ENCODE assay signal across 13 cellular contexts in the genomic region with DNA sequence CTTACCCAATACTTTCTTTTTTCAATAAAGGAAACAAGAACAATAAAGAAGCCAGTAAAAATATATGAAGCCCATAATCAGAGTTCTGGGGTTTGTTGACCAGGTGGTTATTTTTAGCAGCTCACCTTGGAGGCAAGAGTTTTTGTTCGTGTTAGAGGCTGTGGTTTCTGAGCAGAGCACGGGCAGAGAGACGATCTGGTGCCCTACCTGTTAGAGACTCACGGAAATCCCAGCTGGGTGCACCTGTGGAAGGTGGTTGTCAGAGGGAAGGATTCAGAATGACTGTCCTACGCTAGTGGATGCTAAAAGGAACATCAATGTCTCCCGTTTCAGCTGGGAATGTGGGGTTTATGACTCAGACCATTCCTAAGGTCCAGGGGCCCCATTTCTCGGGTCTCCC.
A peak's percentile ranks its signal among the peaks of the same experiment; 100 is the strongest.
DNase-seq lines count a peak whose midpoint lies in the region; ATAC-seq, FAIRE-seq and TF ChIP-seq lines count a peak whose summit lies in the region.
"Had no signal": no experiment of that assay in that cellular context is flagged by ENCODE, and none has a peak within 500 bp of the region (broad histone marks: within the 10 kb centered on the region; RNA-seq: fewer than 3 reads in every experiment).

No MANE protein-coding gene starts in this region.

- TF ChIP-seq RAD21 in A549 (conservative IDR thresholded peaks at IDR 0.05 in 1 of 2, IDR thresholded peaks at IDR 0.05 in 1 of 2) = no peak

- H3K9me3 Mint-ChIP-seq in activated T-cell treated with anti-CD3 and anti-CD28 coated beads, Interleukin-2, amount 50 U/mL, for 72 hours = no peaks in the 10 kb centered on the region

- CTCF ChIA-PET in A549 (lab: Yijun Ruan, JAX) = interaction anchor here (0.9 to 2.5 kb wide), 2 partner anchors 86 to 156 kb away, joined by 3 to 9 read pairs; no protein-coding TSS in a partner anchor

- no peak overlapping the region for H3K9ac ChIP-seq in muscle layer of colon (ENCODE audit: low read length)

- H3K9me3 ChIP-seq in A549 (no peaks in the 10 kb centered on the region), muscle layer of colon (ENCODE audit: low read length) (no peaks in the 10 kb centered on the region)
- H3K9me3 ChIP-seq: testis had no signal

- TF ChIP-seq POLR2A in A549 (IDR thresholded peaks at IDR 0.05; ENCODE audit: low read length) = no peak

- H3K27me3 ChIP-seq in brain microvascular endothelial cell (replicated peaks) = no peaks in the 10 kb centered on the region
- no peaks in the 10 kb centered on the region for H3K27me3 ChIP-seq in muscle layer of colon (ENCODE audit: control insufficient read depth in 1 of 2, insufficient read depth in 2 of 2, low read length in 2 of 2)
- H3K27me3 ChIP-seq: testis had no signal

- POLR2A ChIA-PET in A549 (lab: Yijun Ruan, JAX) = no interaction called here

- H3K4me3 ChIP-seq in A549 = no peak overlapping the region
- no peak overlapping the region for H3K4me3 ChIP-seq in brain microvascular endothelial cell (ENCODE audit: low read depth, low read length)
- no peak overlapping the region for H3K4me3 ChIP-seq in muscle layer of colon (ENCODE audit: low read depth in 1 of 2, low read length in 2 of 2)
- H3K4me3 ChIP-seq: testis had no signal

- WGBS in A549 (ENCODE audit: missing lambda C conversion rate) = 78% methylated on average over 7 of the region's 7 CpGs

- H3K36me3 Mint-ChIP-seq in activated T-cell treated with anti-CD3 and anti-CD28 coated beads, Interleukin-2, amount 50 U/mL, for 72 hours (ENCODE audit: insufficient read depth in 2 of 2) = no peaks in the 10 kb centered on the region

- DNase-seq in A549 (ENCODE audit: low read depth in 1 of 2, low spot score in 1 of 2) (no peak), NCI-H1417 (lab: John Stamatoyannopoulos, UW) (peak; percentile 51 to 85 (median 67)), brain microvascular endothelial cell (no peak), putamen (ENCODE audit: low spot score) (no peak)
- DNase-seq in activated T-cell treated with anti-CD3 and anti-CD28 coated beads, Interleukin-2, amount 50 U/mL, for 72 hours = no peak
- DNase-seq: hypothalamus, NCI-H1694 treated with DMSO at 0.1 percent for 48 hours, testis had no signal

- TF ChIP-seq EP300 in A549 (IDR thresholded peaks at IDR 0.05) = no peak

- H3K4me2 ChIP-seq in A549 = peak overlapping the region; percentile 45; the same call in 2 of the 3 replicates

- H3K27ac ChIP-seq in A549 (peak overlapping the region; percentile 49 to 72; a peak in 4 of 6 replicates), brain microvascular endothelial cell (peak overlapping the region; percentile 41), muscle layer of colon (ENCODE audit: low read depth, low read length) (peak overlapping the region; percentile 89)
- H3K27ac ChIP-seq: testis had no signal

- ATAC-seq in A549 (no peak), HG03039 (IDR thresholded peaks at IDR 0.05; ENCODE audit: unreplicated experiment) (no peak), HG02970 (IDR thresholded peaks at IDR 0.05; ENCODE audit: low FRiP score, unreplicated experiment) (no peak)
- no peak for ATAC-seq in activated T-cell treated with anti-CD3 and anti-CD28 coated beads, Interleukin-2, amount 50 U/mL, for 72 hours (replicated peaks in 1 of 2)
- ATAC-seq: activated CD4-positive, CD25-positive, alpha-beta regulatory T cell treated with anti-CD3 and anti-CD28 coated beads, Interleukin-2, amount 50 U/mL, for 24 hours; HepG2 had no signal

- TF ChIP-seq CTCF in A549 (IDR thresholded peaks at IDR 0.05) (no peak), brain microvascular endothelial cell (IDR thresholded peaks at IDR 0.05; ENCODE audit: low read depth, low read length, missing control alignments) (no peak)

- H3K36me3 ChIP-seq in brain microvascular endothelial cell (replicated peaks) (no peaks in the 10 kb centered on the region), muscle layer of colon (ENCODE audit: insufficient read depth, low read length) (peaks cover 39% of the 10 kb centered on the region)

- no peak for FAIRE-seq in A549 (lab: Jason Lieb, UNC)
- FAIRE-seq: HepG2 had no signal

- H3K4me1 ChIP-seq in A549 (peaks cover 58% of the 10 kb centered on the region), muscle layer of colon (ENCODE audit: insufficient read depth, low read length) (peaks cover 91% of the 10 kb centered on the region)
- H3K4me1 ChIP-seq: testis had no signal

- in situ Hi-C loops in brain microvascular endothelial cell (cut with HindIII; ENCODE audit: low pct_ligation_motif_present, low sequenced_read_pairs) = no loop called here

- H3K4me1 Mint-ChIP-seq in activated T-cell treated with anti-CD3 and anti-CD28 coated beads, Interleukin-2, amount 50 U/mL, for 72 hours (ENCODE audit: low read depth) = peaks cover 19% of the 10 kb centered on the region

- H3K27ac Mint-ChIP-seq in activated T-cell treated with anti-CD3 and anti-CD28 coated beads, Interleukin-2, amount 50 U/mL, for 72 hours = no peak overlapping the region

- peaks cover 46% of the 10 kb centered on the region for H3K27me3 Mint-ChIP-seq in activated T-cell treated with anti-CD3 and anti-CD28 coated beads, Interleukin-2, amount 50 U/mL, for 72 hours (ENCODE audit: low read depth)

- no peak overlapping the region for H3K4me3 Mint-ChIP-seq in activated T-cell treated with anti-CD3 and anti-CD28 coated beads, Interleukin-2, amount 50 U/mL, for 72 hours

TF ChIP-seq in A549, 52 proteins besides CTCF, POLR2A, EP300 and RAD21:
- TF ChIP-seq BHLHE40 (IDR thresholded peaks at IDR 0.05; ENCODE audit: low read depth, low read length) (no peak), KDM5A (IDR thresholded peaks at IDR 0.05) (no peak), MAZ (IDR thresholded peaks at IDR 0.05; ENCODE audit: borderline replicate concordance, low read depth, low read length) (no peak), CBX8 (IDR thresholded peaks at IDR 0.05) (no peak), EHF (CRISPR knock-in tag; IDR thresholded peaks at IDR 0.05) (no peak), PHF8 (IDR thresholded peaks at IDR 0.05; ENCODE audit: borderline replicate concordance, low read depth) (no peak), ZFP36 (IDR thresholded peaks at IDR 0.05; ENCODE audit: borderline replicate concordance, partially characterized antibody) (no peak), POLR2AphosphoS2 (conservative IDR thresholded peaks at IDR 0.05; ENCODE audit: low read length) (no peak), TP53 (CRISPR knock-in tag; IDR thresholded peaks at IDR 0.05) (no peak), NR3C1 (IDR thresholded peaks at IDR 0.05) (no peak), NFE2L2 (conservative IDR thresholded peaks at IDR 0.05; ENCODE audit: low read length) (no peak), KDM1A (IDR thresholded peaks at IDR 0.05; ENCODE audit: low read depth) (no peak), FOXS1 (CRISPR knock-in tag; IDR thresholded peaks at IDR 0.05) (no peak), CHD4 (IDR thresholded peaks at IDR 0.05; ENCODE audit: borderline replicate concordance) (no peak), JUNB (IDR thresholded peaks at IDR 0.05) (no peak), ZSCAN20 (CRISPR knock-in tag; IDR thresholded peaks at IDR 0.05) (no peak)
- TF ChIP-seq, protein P1, sequence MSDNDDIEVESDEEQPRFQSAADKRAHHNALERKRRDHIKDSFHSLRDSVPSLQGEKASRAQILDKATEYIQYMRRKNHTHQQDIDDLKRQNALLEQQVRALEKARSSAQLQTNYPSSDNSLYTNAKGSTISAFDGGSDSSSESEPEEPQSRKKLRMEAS (IDR thresholded peaks at IDR 0.05) = no peak
- TF ChIP-seq, protein P2, sequence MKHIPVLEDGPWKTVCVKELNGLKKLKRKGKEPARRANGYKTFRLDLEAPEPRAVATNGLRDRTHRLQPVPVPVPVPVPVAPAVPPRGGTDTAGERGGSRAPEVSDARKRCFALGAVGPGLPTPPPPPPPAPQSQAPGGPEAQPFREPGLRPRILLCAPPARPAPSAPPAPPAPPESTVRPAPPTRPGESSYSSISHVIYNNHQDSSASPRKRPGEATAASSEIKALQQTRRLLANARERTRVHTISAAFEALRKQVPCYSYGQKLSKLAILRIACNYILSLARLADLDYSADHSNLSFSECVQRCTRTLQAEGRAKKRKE (CRISPR knock-in tag; IDR thresholded peaks at IDR 0.05; ENCODE audit: low read depth) = no peak
- TF ChIP-seq, protein P3, sequence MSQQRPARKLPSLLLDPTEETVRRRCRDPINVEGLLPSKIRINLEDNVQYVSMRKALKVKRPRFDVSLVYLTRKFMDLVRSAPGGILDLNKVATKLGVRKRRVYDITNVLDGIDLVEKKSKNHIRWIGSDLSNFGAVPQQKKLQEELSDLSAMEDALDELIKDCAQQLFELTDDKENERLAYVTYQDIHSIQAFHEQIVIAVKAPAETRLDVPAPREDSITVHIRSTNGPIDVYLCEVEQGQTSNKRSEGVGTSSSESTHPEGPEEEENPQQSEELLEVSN (IDR thresholded peaks at IDR 0.05; ENCODE audit: borderline replicate concordance, low read depth) = no peak
- TF ChIP-seq, protein P4, sequence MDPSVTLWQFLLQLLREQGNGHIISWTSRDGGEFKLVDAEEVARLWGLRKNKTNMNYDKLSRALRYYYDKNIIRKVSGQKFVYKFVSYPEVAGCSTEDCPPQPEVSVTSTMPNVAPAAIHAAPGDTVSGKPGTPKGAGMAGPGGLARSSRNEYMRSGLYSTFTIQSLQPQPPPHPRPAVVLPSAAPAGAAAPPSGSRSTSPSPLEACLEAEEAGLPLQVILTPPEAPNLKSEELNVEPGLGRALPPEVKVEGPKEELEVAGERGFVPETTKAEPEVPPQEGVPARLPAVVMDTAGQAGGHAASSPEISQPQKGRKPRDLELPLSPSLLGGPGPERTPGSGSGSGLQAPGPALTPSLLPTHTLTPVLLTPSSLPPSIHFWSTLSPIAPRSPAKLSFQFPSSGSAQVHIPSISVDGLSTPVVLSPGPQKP (IDR thresholded peaks at IDR 0.05; ENCODE audit: low read depth, low read length) = no peak

Comparison
In these comparisons a context has a peak if more than half of its experiments do, and no peak if none do; other contexts are left out.
1. DNase-seq: peak in NCI-H1417 (3 of 3); none in A549 (0 of 2), brain microvascular endothelial cell (single experiment), activated T-cell treated with anti-CD3 and anti-CD28 coated beads, Interleukin-2, amount 50 U/mL, for 72 hours (0 of 2) and putamen (single experiment).
2. Peak in every context shown above with its lines, with median percentiles within 50 percentile points of each other: H3K27ac ChIP-seq.